Comparison of ENCODE assay signal across 12 cellular contexts in genomic region chr12:6951551-6952120, GRCh38. TPM values are rescaled to one million over a fixed set of nuclear protein-coding genes. Genes with fewer than 3 reads are reported as not detected.
A peak's percentile ranks its signal among the peaks of the same experiment; 100 is the strongest.
DNase-seq lines count a peak whose midpoint lies in the region; ATAC-seq and TF ChIP-seq lines count a peak whose summit lies in the region.
"Had no signal": no experiment of that assay in that cellular context is flagged by ENCODE, and none has a peak within 500 bp of the region (broad histone marks: within the 10 kb centered on the region; RNA-seq: fewer than 3 reads in every experiment).

No MANE protein-coding gene starts in this region.

- H3K9me3 Mint-ChIP-seq in activated naive CD4-positive, alpha-beta T cell treated with anti-CD3 and anti-CD28 coated beads, Interleukin-2, amount 50 U/mL, for 24 hours, result no peaks in the 10 kb centered on the region

- peak overlapping the region; percentile 98 for H3K27ac Mint-ChIP-seq in activated naive CD4-positive, alpha-beta T cell treated with anti-CD3 and anti-CD28 coated beads, Interleukin-2, amount 50 U/mL, for 24 hours

- H3K4me1 Mint-ChIP-seq in activated naive CD4-positive, alpha-beta T cell treated with anti-CD3 and anti-CD28 coated beads, Interleukin-2, amount 50 U/mL, for 24 hours, result peaks cover 72% of the 10 kb centered on the region

- H3K36me3 ChIP-seq in lower lobe of right lung (peaks cover 27% of the 10 kb centered on the region), thoracic aorta (no peaks in the 10 kb centered on the region)
- H3K36me3 ChIP-seq: HAP-1 had no signal

- peaks cover 36% of the 10 kb centered on the region for H3K36me3 Mint-ChIP-seq in activated naive CD4-positive, alpha-beta T cell treated with anti-CD3 and anti-CD28 coated beads, Interleukin-2, amount 50 U/mL, for 24 hours

- H3K4me3 ChIP-seq in lower lobe of right lung (peak overlapping the region; percentile 65), thoracic aorta (peak overlapping the region; percentile 66)
- H3K4me3 ChIP-seq: HAP-1 had no signal

- intact Hi-C loops in lower lobe of right lung (cut with DNase I), result no loop called here

- TF ChIP-seq CTCF in lower lobe of right lung (IDR thresholded peaks at IDR 0.05) (no peak), thoracic aorta (IDR thresholded peaks at IDR 0.05) (no peak)

- ATAC-seq in lower lobe of right lung (no peak), thoracic aorta (ENCODE audit: insufficient number of reproducible peaks, low FRiP score, low read depth) (no peak), HG02981 (IDR thresholded peaks at IDR 0.05; ENCODE audit: unreplicated experiment) (no peak)

- H3K27ac ChIP-seq in lower lobe of right lung, result peak overlapping the region; percentile 79
- peak overlapping the region in 1 of 2 donors; percentile 45 for H3K27ac ChIP-seq in thoracic aorta
- H3K27ac ChIP-seq: VCaP had no signal

- H3K27me3 ChIP-seq in lower lobe of right lung (ENCODE audit: low read depth) (no peaks in the 10 kb centered on the region), thoracic aorta (replicated peaks; ENCODE audit: insufficient read depth) (no peaks in the 10 kb centered on the region)

- no peaks in the 10 kb centered on the region for H3K9me3 ChIP-seq in lower lobe of right lung
- no peaks in the 10 kb centered on the region for H3K9me3 ChIP-seq in thoracic aorta
- H3K9me3 ChIP-seq: HAP-1 had no signal

- H3K27me3 Mint-ChIP-seq in activated naive CD4-positive, alpha-beta T cell treated with anti-CD3 and anti-CD28 coated beads, Interleukin-2, amount 50 U/mL, for 24 hours, result no peaks in the 10 kb centered on the region

- DNase-seq in activated CD8-positive, alpha-beta memory T cell treated with anti-CD3 and anti-CD28 coated beads, Interleukin-2, amount 50 U/mL, for 48 hours, result peak; percentile 68
- DNase-seq in activated CD8-positive, alpha-beta memory T cell treated with anti-CD3 and anti-CD28 coated beads, Interleukin-2, amount 50 U/mL, for 4 hours, result no peak
- DNase-seq in lower lobe of right lung (no peak), thoracic aorta (ENCODE audit: low spot score) (no peak), NCI-H187 (lab: John Stamatoyannopoulos, UW) (no peak), NCI-H1417 (lab: John Stamatoyannopoulos, UW) (no peak)
- DNase-seq: NCI-H524 treated with DMSO at 0.1 percent for 48 hours had no signal

- peak overlapping the region; percentile 99 for H3K4me3 Mint-ChIP-seq in activated naive CD4-positive, alpha-beta T cell treated with anti-CD3 and anti-CD28 coated beads, Interleukin-2, amount 50 U/mL, for 24 hours

- H3K4me1 ChIP-seq in lower lobe of right lung, result peaks cover 60% of the 10 kb centered on the region
- H3K4me1 ChIP-seq in thoracic aorta (ENCODE audit: control insufficient read depth in 1 of 2, low read depth in 2 of 2), result peaks cover 2 to 6% of the 10 kb centered on the region in 2 donors
- H3K4me1 ChIP-seq: HAP-1 had no signal

RNA-seq across cellular contexts. Expression of gene PTPN6, which starts 0.5 kb away (rescaled TPM):
- total RNA-seq in lower lobe of right lung, result 209 TPM
- total RNA-seq in thoracic aorta, result 10 to 100 TPM; 19.0 to 24.0 TPM

RNA-seq across cellular contexts. Expression of gene C12orf57, which starts 7.8 kb away (rescaled TPM):
- total RNA-seq in lower lobe of right lung (181 TPM), thoracic aorta (100 to 1,000 TPM; 370 to 416 TPM)

RNA-seq across cellular contexts. Expression of gene RNU7-1, which starts 8.0 kb away (rescaled TPM):
- total RNA-seq in lower lobe of right lung (not detected), thoracic aorta (not detected)
- total RNA-seq: subcutaneous adipose tissue had no signal

RNA-seq across cellular contexts. Expression of gene PHB2, which starts 18.8 kb away (rescaled TPM):
- total RNA-seq in lower lobe of right lung (138 TPM), thoracic aorta (100 to 1,000 TPM; 103 to 139 TPM)

RNA-seq across cellular contexts. Expression of gene EMG1, which starts 19.1 kb away (rescaled TPM):
- total RNA-seq in lower lobe of right lung, result 39.6 TPM
- 10 to 100 TPM; 31.5 to 31.7 TPM for total RNA-seq in thoracic aorta
